Comparison of ENCODE assay signal across 8 cellular contexts in genomic region chr14:75985618-75986438, GRCh38. TPM values are rescaled to one million over a fixed set of nuclear protein-coding genes. Genes with fewer than 3 reads are reported as not detected.
DNase-seq lines count a peak whose midpoint lies in the region; ATAC-seq and TF ChIP-seq lines count a peak whose summit lies in the region.

IFT43 (plus strand) TSS chr14:75985763; CDS start chr14:75985787, 24 bp downstream.

- H3K4me3 Mint-ChIP-seq in naive thymus-derived CD4-positive, alpha-beta T cell, result peak within 1 kb of the TSS; percentile 85 to 95 (median 90)
- peak within 1 kb of the TSS; percentile 84 for H3K4me3 Mint-ChIP-seq in stimulated activated memory B cell treated with anti-CD40 and anti-IgM and Interleukin-4, amounts not matched to agents 10 μg/mL and 1 μg/mL and 100 μg/mL, for 72 hours

- peaks cover 12 to 17% of the 10 kb centered on the region in 2 donors for H3K4me1 ChIP-seq in naive thymus-derived CD4-positive, alpha-beta T cell (ENCODE audit: control insufficient read depth in 2 of 2, insufficient read depth in 2 of 2, low read length in 2 of 2)

- peaks cover 0 to 16% (median 0%) of the 10 kb centered on the region in 3 experiments for H3K36me3 ChIP-seq in naive thymus-derived CD4-positive, alpha-beta T cell (ENCODE audit: control insufficient read depth in 2 of 3, insufficient read depth in 3 of 3, low read length in 3 of 3)

- no peaks in the 10 kb centered on the region for H3K9me3 ChIP-seq in naive thymus-derived CD4-positive, alpha-beta T cell (ENCODE audit: control insufficient read depth in 2 of 3, low read length in 3 of 3)

- H3K27me3 Mint-ChIP-seq in naive thymus-derived CD4-positive, alpha-beta T cell, result peaks cover 0 to 24% (median 0%) of the 10 kb centered on the region in 5 donors
- no peaks in the 10 kb centered on the region for H3K27me3 Mint-ChIP-seq in stimulated activated memory B cell treated with anti-CD40 and anti-IgM and Interleukin-4, amounts not matched to agents 10 μg/mL and 1 μg/mL and 100 μg/mL, for 72 hours

- peak; percentile 59 for ATAC-seq in GM21528 (IDR thresholded peaks at IDR 0.05; ENCODE audit: low FRiP score, unreplicated experiment)
- peak; percentile 78 for ATAC-seq in naive thymus-derived CD4-positive, alpha-beta T cell
- ATAC-seq in stimulated activated memory B cell treated with anti-CD40 and anti-IgM and Interleukin-4, amounts not matched to agents 10 μg/mL and 1 μg/mL and 100 μg/mL, for 72 hours, result peak; percentile 86

- H3K9me3 Mint-ChIP-seq in naive thymus-derived CD4-positive, alpha-beta T cell, result peaks cover 0 to 1% (median 0%) of the 10 kb centered on the region in 11 donors
- H3K9me3 Mint-ChIP-seq in stimulated activated memory B cell treated with anti-CD40 and anti-IgM and Interleukin-4, amounts not matched to agents 10 μg/mL and 1 μg/mL and 100 μg/mL, for 72 hours, result no peaks in the 10 kb centered on the region

- CTCF ChIA-PET in naive thymus-derived CD4-positive, alpha-beta T cell (lab: Charles Lee), result interaction anchor here (2.6 to 7.8 kb wide), 2 partner anchors 79 to 277 kb away, joined by 15 to 73 read pairs; no protein-coding TSS in a partner anchor

- POLR2A ChIA-PET in naive thymus-derived CD4-positive, alpha-beta T cell (lab: Charles Lee), result interaction anchor here (0.5 to 0.6 kb wide), 3 partner anchors 67 to 1453 kb away, joined by 3 to 5 read pairs (median 3); no protein-coding TSS in a partner anchor

- H3K27ac ChIP-seq in naive thymus-derived CD4-positive, alpha-beta T cell (ENCODE audit: low read depth, low read length), result peak within 1 kb of the TSS; percentile 87

- DNase-seq in DMS 273 (lab: John Stamatoyannopoulos, UW; ENCODE audit: unreplicated experiment) (peak; percentile 91), RPMI8226 (peak; percentile 82), fibroblast of gingiva (ENCODE audit: low read depth) (peak; percentile 69)
- DNase-seq in activated T-helper 1 cell treated with anti-CD3 and anti-CD28 coated beads, Interleukin-2, amount 50 U/mL, for 16 hours (ENCODE audit: low read depth in 1 of 2, low spot score in 1 of 2), result peak; percentile 81 to 86
- peak; percentile 79 to 94 (median 89) for DNase-seq in naive thymus-derived CD4-positive, alpha-beta T cell

- peak within 1 kb of the TSS; percentile 70 to 97 (median 91) for H3K27ac Mint-ChIP-seq in naive thymus-derived CD4-positive, alpha-beta T cell
- H3K27ac Mint-ChIP-seq in stimulated activated memory B cell treated with anti-CD40 and anti-IgM and Interleukin-4, amounts not matched to agents 10 μg/mL and 1 μg/mL and 100 μg/mL, for 72 hours, result peak within 1 kb of the TSS; percentile 77

- H3K27me3 ChIP-seq in naive thymus-derived CD4-positive, alpha-beta T cell (ENCODE audit: control insufficient read depth in 2 of 2, insufficient read depth in 2 of 2, low read length in 2 of 2), result no peaks in the 10 kb centered on the region

- intact Hi-C loops in naive thymus-derived CD4-positive, alpha-beta T cell (cut with micrococcal nuclease), result loop anchor here (1.0 to 10.0 kb wide), 13 partner anchors 165 to 1901 kb away; partner anchors contain the start of genes GPATCH2L (in 2 of the 2), ALDH6A1 (in 1 of the 2), ANGEL1 (in 1 of the 2) and BATF (in 1 of the 2)

- TF ChIP-seq EP300 in Ishikawa (IDR thresholded peaks at IDR 0.05; ENCODE audit: borderline replicate concordance), result no peak

- peaks cover 0 to 16% (median 2%) of the 10 kb centered on the region in 5 donors for H3K36me3 Mint-ChIP-seq in naive thymus-derived CD4-positive, alpha-beta T cell
- H3K36me3 Mint-ChIP-seq in stimulated activated memory B cell treated with anti-CD40 and anti-IgM and Interleukin-4, amounts not matched to agents 10 μg/mL and 1 μg/mL and 100 μg/mL, for 72 hours, result peaks cover 15% of the 10 kb centered on the region

- no peak for TF ChIP-seq RAD21 in Ishikawa (IDR thresholded peaks at IDR 0.05; ENCODE audit: low read depth)

- peaks cover 19 to 36% (median 31%) of the 10 kb centered on the region in 7 donors for H3K4me1 Mint-ChIP-seq in naive thymus-derived CD4-positive, alpha-beta T cell
- peaks cover 22% of the 10 kb centered on the region for H3K4me1 Mint-ChIP-seq in stimulated activated memory B cell treated with anti-CD40 and anti-IgM and Interleukin-4, amounts not matched to agents 10 μg/mL and 1 μg/mL and 100 μg/mL, for 72 hours

- peak within 1 kb of the TSS; percentile 74 for H3K4me3 ChIP-seq in naive thymus-derived CD4-positive, alpha-beta T cell (ENCODE audit: low read length)

TF ChIP-seq in Ishikawa, 13 proteins besides CTCF, POLR2A, EP300 and RAD21:
- TF ChIP-seq TEAD4 (IDR thresholded peaks at IDR 0.05), result no peak
- TF ChIP-seq USF1 (IDR thresholded peaks at IDR 0.05), result no peak
- TF ChIP-seq CREB1 (IDR thresholded peaks at IDR 0.05; ENCODE audit: low read depth), result peak; percentile 68
- no peak for TF ChIP-seq CEBPB (IDR thresholded peaks at IDR 0.05)
- TF ChIP-seq YY1 (IDR thresholded peaks at IDR 0.05; ENCODE audit: low read depth), result peak; percentile 61; the same call in 1 of the 2 replicates
- TF ChIP-seq MAX (IDR thresholded peaks at IDR 0.05), result peak; percentile 55; the same call in 1 of the 2 replicates
- TF ChIP-seq EGR1 (IDR thresholded peaks at IDR 0.05), result no peak
- no peak for TF ChIP-seq REST (IDR thresholded peaks at IDR 0.05; ENCODE audit: low read depth)
- TF ChIP-seq NFIC (IDR thresholded peaks at IDR 0.05), result no peak
- peak; percentile 50; the same call in 1 of the 2 replicates for TF ChIP-seq TAF1 (IDR thresholded peaks at IDR 0.05; ENCODE audit: low read depth)

RNA-seq across cellular contexts. Expression of gene IFT43, which starts in this region (rescaled TPM):
- total RNA-seq in naive thymus-derived CD4-positive, alpha-beta T cell, result 10 to 100 TPM in 4 of 5 experiments, 1 to 10 TPM in 1; 4.6 to 16.9 (median 15.4) TPM
- 10 to 100 TPM; 13.7 to 19.1 TPM for polyA plus RNA-seq in naive thymus-derived CD4-positive, alpha-beta T cell

Comparison
In these comparisons a context has a peak if more than half of its experiments do, and no peak if none do; other contexts are left out.
1. Peak in every context shown above with its lines: DNase-seq, ATAC-seq, H3K4me3 ChIP-seq and H3K27ac ChIP-seq.